Comparison of ENCODE assay signal across 16 cellular contexts in the genomic region with DNA sequence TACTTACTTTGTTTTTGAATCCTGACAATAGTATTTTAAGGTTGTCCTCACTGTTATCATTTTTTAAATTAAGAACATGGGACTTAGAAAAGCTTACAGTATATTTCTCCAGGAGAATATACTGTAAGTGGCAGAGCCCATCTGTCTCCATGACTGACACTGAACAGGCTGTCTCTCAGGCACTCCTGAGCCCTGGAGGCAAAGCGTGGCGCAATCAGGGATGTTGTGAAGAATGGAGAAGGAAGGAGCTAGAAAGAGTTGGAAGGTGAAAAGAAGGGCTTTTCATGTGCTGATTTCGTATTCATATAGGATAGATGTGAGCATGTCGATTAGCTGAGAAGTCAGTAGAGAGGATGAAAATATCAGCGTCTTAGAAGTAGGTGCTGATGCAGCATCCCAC. TPM values are rescaled to one million over a fixed set of nuclear protein-coding genes. Genes with fewer than 3 reads are reported as not detected.
DNase-seq lines count a peak whose midpoint lies in the region; ATAC-seq and TF ChIP-seq lines count a peak whose summit lies in the region.
"Had no signal": no experiment of that assay in that cellular context is flagged by ENCODE, and none has a peak within 500 bp of the region (broad histone marks: within the 10 kb centered on the region; RNA-seq: fewer than 3 reads in every experiment).

No MANE protein-coding gene starts in this region.

- 79% methylated on average over 5 of the region's 5 CpGs for WGBS in right cardiac atrium
- WGBS in heart right ventricle, 2 donors: 73 to 78% methylated on average over 5 of the region's 5 CpGs

- DNase-seq in right cardiac atrium: no peak
- no peak for DNase-seq in heart right ventricle
- peak; percentile 23 for DNase-seq in NCI-H524 treated with DMSO at 0.1 percent for 48 hours (lab: John Stamatoyannopoulos, UW)
- DNase-seq in glutamatergic neuron: peak; percentile 49
- no peak for DNase-seq in nucleus accumbens (lab: John Stamatoyannopoulos, UW)
- no peak for DNase-seq in GOT3 (lab: John Stamatoyannopoulos, UW)
- DNase-seq: CD8-positive, alpha-beta T cell; COR-L47; DMS153; DND-41; GF-D8 had no signal

- H3K36me3 ChIP-seq in heart right ventricle: no peaks in the 10 kb centered on the region

- no peak overlapping the region for H3K4me3 ChIP-seq in right cardiac atrium (ENCODE audit: low read length)
- H3K4me3 ChIP-seq in heart right ventricle: no peak overlapping the region
- H3K4me3 ChIP-seq: A549 had no signal

- intact Hi-C loops in right cardiac atrium (cut with DNase I): no loop called here
- intact Hi-C loops in heart right ventricle (cut with DNase I): no loop called here

- peaks cover 15% of the 10 kb centered on the region for H3K9me3 Mint-ChIP-seq in glutamatergic neuron (ENCODE audit: unreplicated experiment)

- peak overlapping the region; percentile 45 for H3K27ac ChIP-seq in right cardiac atrium (ENCODE audit: low read length)
- H3K27ac ChIP-seq in heart right ventricle: peak overlapping the region in 2 of 10 donors; percentile 0 to 15
- H3K27ac ChIP-seq: A549, HL-60 had no signal

- no peak for TF ChIP-seq CTCF in heart right ventricle (IDR thresholded peaks at IDR 0.05)
- no peak for TF ChIP-seq CTCF in glutamatergic neuron (IDR thresholded peaks at IDR 0.05; ENCODE audit: partially characterized antibody, unreplicated experiment)

- H3K27me3 ChIP-seq in right cardiac atrium (ENCODE audit: control insufficient read depth, insufficient read depth): no peaks in the 10 kb centered on the region
- no peaks in the 10 kb centered on the region for H3K27me3 ChIP-seq in heart right ventricle

- H3K4me1 ChIP-seq in right cardiac atrium (ENCODE audit: control insufficient read depth, insufficient read depth, low read length) (peaks cover 3% of the 10 kb centered on the region), heart right ventricle (peaks cover 0 to 21% (median 3%) of the 10 kb centered on the region in 9 donors)
- H3K4me1 ChIP-seq: A549 had no signal

- H3K9me3 ChIP-seq in right cardiac atrium (ENCODE audit: control insufficient read depth, low read length): no peaks in the 10 kb centered on the region
- H3K9me3 ChIP-seq in heart right ventricle: peaks cover 0 to 19% (median 0%) of the 10 kb centered on the region in 11 donors
- H3K9me3 ChIP-seq: A549 had no signal

- peaks cover 31% of the 10 kb centered on the region for H3K4me1 Mint-ChIP-seq in glutamatergic neuron (ENCODE audit: low read depth, unreplicated experiment)
- H3K4me1 Mint-ChIP-seq: CD14-positive monocyte had no signal

- peak overlapping the region; percentile 93 for H3K27ac Mint-ChIP-seq in glutamatergic neuron (ENCODE audit: unreplicated experiment)
- H3K27ac Mint-ChIP-seq: CD14-positive monocyte; CD8-positive, alpha-beta T cell had no signal

- H3K4me3 Mint-ChIP-seq in glutamatergic neuron (ENCODE audit: unreplicated experiment): peak overlapping the region; percentile 26
- H3K4me3 Mint-ChIP-seq: CD14-positive monocyte; CD8-positive, alpha-beta T cell had no signal

- H3K36me3 Mint-ChIP-seq in glutamatergic neuron (ENCODE audit: unreplicated experiment): peaks cover 21% of the 10 kb centered on the region
- H3K36me3 Mint-ChIP-seq: CD14-positive monocyte; CD8-positive, alpha-beta T cell had no signal

- H3K27me3 Mint-ChIP-seq in glutamatergic neuron (ENCODE audit: unreplicated experiment): peaks cover 3% of the 10 kb centered on the region

- ATAC-seq in right cardiac atrium: no peak
- no peak for ATAC-seq in heart right ventricle
- no peak for ATAC-seq in HG02938 (IDR thresholded peaks at IDR 0.05; ENCODE audit: unreplicated experiment)
- ATAC-seq: A549; CD8-positive, alpha-beta T cell; HCT116 had no signal

RNA-seq across cellular contexts. Expression of a gene that starts 41.5 kb away (rescaled TPM):
- 100 to 1,000 TPM; 315 to 354 (median 333) TPM for total RNA-seq in right cardiac atrium
- 230 TPM for polyA plus RNA-seq in right cardiac atrium
- total RNA-seq in heart right ventricle: 100 to 1,000 TPM; 219 to 504 (median 313) TPM
- 100 to 1,000 TPM in 1 of 2 donors, 10 to 100 TPM in 1; 26.5 to 406 TPM for polyA plus RNA-seq in heart right ventricle
- 33.1 TPM for total RNA-seq in glutamatergic neuron (ENCODE audit: unreplicated experiment)
- total RNA-seq: CD8-positive, alpha-beta T cell had no signal
- polyA plus RNA-seq: CD14-positive monocyte had no signal

Comparison
In these comparisons a context has a peak if more than half of its experiments do, and no peak if none do; other contexts are left out.
1. DNase-seq: peak in NCI-H524 treated with DMSO at 0.1 percent for 48 hours (single experiment) and glutamatergic neuron (single experiment); none in right cardiac atrium (0 of 3), heart right ventricle (0 of 2), nucleus accumbens (0 of 56) and GOT3 (single experiment).